Comparison of ENCODE assay signal across 8 cellular contexts in the genomic region with DNA sequence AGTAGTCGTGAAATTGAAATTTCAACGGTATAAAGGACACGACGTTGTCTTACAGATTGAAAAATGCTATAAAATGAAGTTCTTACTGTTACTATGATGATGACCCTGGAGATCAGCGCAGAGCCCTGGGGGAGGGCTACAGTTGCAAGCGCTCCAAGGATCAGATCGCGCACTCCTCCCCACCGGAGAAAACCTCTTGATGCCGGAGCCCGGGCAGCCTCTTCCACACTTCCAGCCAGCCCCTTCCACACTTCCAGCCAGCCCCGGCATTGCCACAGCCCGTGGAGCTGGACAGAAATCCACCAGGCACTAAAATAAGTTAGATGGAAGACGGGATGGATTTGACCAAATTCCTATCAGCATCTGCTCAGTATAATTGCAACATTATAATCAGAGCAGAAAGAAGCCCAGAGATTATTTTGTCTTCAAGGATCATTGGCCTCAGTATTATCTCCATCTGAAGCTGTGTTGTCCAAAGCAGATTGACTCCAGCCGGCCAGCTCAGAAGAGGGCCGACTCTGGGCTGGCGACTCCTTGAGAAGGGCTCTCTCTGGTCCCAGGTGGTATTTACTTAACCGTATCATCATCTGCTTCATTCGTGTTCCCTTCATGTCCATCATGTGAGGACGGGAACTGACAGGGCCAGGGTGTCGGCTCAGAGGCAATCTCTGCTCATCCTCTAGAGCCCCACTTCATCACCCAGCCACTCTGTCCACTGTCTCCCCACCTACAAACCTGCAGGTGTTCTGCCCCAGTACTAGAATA. TPM values are rescaled to one million over a fixed set of nuclear protein-coding genes. Genes with fewer than 3 reads are reported as not detected.
DNase-seq lines count a peak whose midpoint lies in the region; ATAC-seq and TF ChIP-seq lines count a peak whose summit lies in the region.

No MANE protein-coding gene starts in this region.

- H3K27me3 ChIP-seq in H9 (ENCODE audit: insufficient read depth, low read length) (peaks cover 16% of the 10 kb centered on the region; the same call in 1 of the 2 replicates), SU-DHL-6 (ENCODE audit: low read length) (no peaks in the 10 kb centered on the region)

- no peak overlapping the region for H3K4ac ChIP-seq in H9 (ENCODE audit: low read depth, low read length)

- H3T11ph ChIP-seq in H9 (ENCODE audit: low read length): no peak overlapping the region

- no peaks in the 10 kb centered on the region for H3K36me3 Mint-ChIP-seq in H9 (ENCODE audit: insufficient read depth in 1 of 3, low read depth in 3 of 3)

- H3K4me3 Mint-ChIP-seq in H9: peak overlapping the region; percentile 74 to 88

- H3K27ac ChIP-seq in H9 (ENCODE audit: insufficient read length, low read depth, low read length) (no peak overlapping the region), SU-DHL-6 (ENCODE audit: low read depth, low read length) (no peak overlapping the region)

- WGBS in H9 (ENCODE audit: extremely low coverage, insufficient read length, low lambda C conversion rate): no CpG with 5 or more reads among the region's 21 CpGs

- no peak overlapping the region for H3K56ac ChIP-seq in H9 (ENCODE audit: insufficient read length, low read depth, low read length)

- H2AFZ ChIP-seq in H9 (ENCODE audit: low read length): no peak overlapping the region
- H2AFZ ChIP-seq in SU-DHL-6 (ENCODE audit: low read depth, low read length, severe bottlenecking): no peak overlapping the region

- no peak overlapping the region for H3K9ac ChIP-seq in H9 (ENCODE audit: extremely low read depth, insufficient read length, low read length)
- H3K9ac ChIP-seq in SU-DHL-6 (ENCODE audit: low read length): no peak overlapping the region

- H3K23ac ChIP-seq in H9 (ENCODE audit: insufficient read length, low read depth, low read length): no peak overlapping the region

- H2BK120ac ChIP-seq in H9 (ENCODE audit: low read depth, low read length, poor library complexity, severe bottlenecking): no peak overlapping the region

- H4K20me1 ChIP-seq in H9 (ENCODE audit: control insufficient read depth, insufficient read depth, insufficient read length) (no peaks in the 10 kb centered on the region), SU-DHL-6 (ENCODE audit: low read depth, low read length) (no peaks in the 10 kb centered on the region)

- no peak for DNase-seq in H9
- no peak for DNase-seq in fibroblast of the aortic adventitia (ENCODE audit: low read depth)
- no peak for DNase-seq in skeletal muscle cell (ENCODE audit: low read depth)
- no peak for DNase-seq in NCI-H1092 treated with DMSO at 0.1 percent for 48 hours (lab: John Stamatoyannopoulos, UW)
- no peak for DNase-seq in kidney glomerular epithelial cell (lab: John Stamatoyannopoulos, UW)

- H2BK20ac ChIP-seq in H9 (ENCODE audit: low read depth, low read length, poor library complexity, severe bottlenecking): no peak overlapping the region

- no peak overlapping the region for H4K5ac ChIP-seq in H9 (ENCODE audit: insufficient read length, low read depth, low read length)

- peaks cover 25 to 32% of the 10 kb centered on the region in 2 experiments for H3K4me1 Mint-ChIP-seq in H9

- no peak overlapping the region for H3K18ac ChIP-seq in H9 (ENCODE audit: insufficient read length, low read depth, low read length)

- no peak overlapping the region for H3K4me3 ChIP-seq in SU-DHL-6 (ENCODE audit: insufficient read depth, low read length, poor library complexity, severe bottlenecking)
- H3K4me3 ChIP-seq in fibroblast of the aortic adventitia (ENCODE audit: low read depth, low read length): peak overlapping the region; percentile 68
- peak overlapping the region; percentile 65 for H3K4me3 ChIP-seq in skeletal muscle cell (ENCODE audit: low read depth, low read length)

- no peaks in the 10 kb centered on the region for H3K36me3 ChIP-seq in SU-DHL-6 (ENCODE audit: low read length)

- H3K14ac ChIP-seq in H9 (ENCODE audit: insufficient read depth, low read length): no peak overlapping the region

- no peak overlapping the region for H2BK12ac ChIP-seq in H9 (ENCODE audit: insufficient read length, low read depth, low read length)

- H3K9me3 ChIP-seq in H9 (ENCODE audit: control insufficient read depth, low read depth, low read length) (no peaks in the 10 kb centered on the region), SU-DHL-6 (ENCODE audit: insufficient read depth, low read length) (no peaks in the 10 kb centered on the region)

- TF ChIP-seq CTCF in H9 (conservative IDR thresholded peaks at IDR 0.05): no peak
- no peak for TF ChIP-seq CTCF in SU-DHL-6 (IDR thresholded peaks at IDR 0.05; ENCODE audit: insufficient read depth, low read length, poor library complexity, severe bottlenecking)
- no peak for TF ChIP-seq CTCF in fibroblast of the aortic adventitia (IDR thresholded peaks at IDR 0.05; ENCODE audit: insufficient read depth, low read length)

- H2BK5ac ChIP-seq in H9 (ENCODE audit: insufficient read length, low read length): no peak overlapping the region

- no peak overlapping the region for H4K91ac ChIP-seq in H9 (ENCODE audit: insufficient read length, low read depth, low read length)

- peak overlapping the region; percentile 100 for H3K4me2 ChIP-seq in H9 (ENCODE audit: insufficient read depth, insufficient read length, low read length)
- H3K4me2 ChIP-seq in SU-DHL-6 (ENCODE audit: low read depth, low read length, poor library complexity, severe bottlenecking): peak overlapping the region; percentile 51

- H2BK15ac ChIP-seq in H9 (ENCODE audit: low read depth, low read length): no peak overlapping the region

- H3F3A ChIP-seq in SU-DHL-6 (ENCODE audit: insufficient read depth): no peaks in the 10 kb centered on the region

- H3K9me3 Mint-ChIP-seq in H9: no peaks in the 10 kb centered on the region

- H3K4me1 ChIP-seq in H9 (ENCODE audit: insufficient read depth, low read length): 0 out of 2 replicates have a peak, but pooled peaks cover 3% of the 10 kb centered on the region

- H4K8ac ChIP-seq in H9 (replicated peaks; ENCODE audit: insufficient read length, low read depth, low read length): no peak overlapping the region

- no peaks in the 10 kb centered on the region for H3K79me2 ChIP-seq in H9 (ENCODE audit: insufficient read depth, low read length)
- no peaks in the 10 kb centered on the region for H3K79me2 ChIP-seq in SU-DHL-6 (ENCODE audit: insufficient read depth, low read length)

- H3K27me3 Mint-ChIP-seq in H9 (ENCODE audit: low read depth): peaks cover 72% of the 10 kb centered on the region

- H3K23me2 ChIP-seq in H9 (ENCODE audit: insufficient read length, low read depth, low read length, poor library complexity, severe bottlenecking): peaks cover 12% of the 10 kb centered on the region

- no peak for ATAC-seq in HG02938 (IDR thresholded peaks at IDR 0.05; ENCODE audit: unreplicated experiment)
- ATAC-seq in activated CD4-positive, CD25-positive, alpha-beta regulatory T cell treated with anti-CD3 and anti-CD28 coated beads, Interleukin-2, amount 50 U/mL, for 24 hours: no peak

- no peaks in the 10 kb centered on the region for H3K9me2 ChIP-seq in SU-DHL-6 (replicated peaks; ENCODE audit: insufficient read depth, low read length)

- no peaks in the 10 kb centered on the region for H3K79me1 ChIP-seq in H9 (ENCODE audit: insufficient read depth, low read depth, low read length, poor library complexity, severe bottlenecking)

- no peak overlapping the region for H2AK5ac ChIP-seq in H9 (ENCODE audit: insufficient read length, low read length)

- no peak overlapping the region for H3K27ac Mint-ChIP-seq in H9

RNA-seq across cellular contexts. Expression of a gene that starts 0.8 kb away (rescaled TPM):
- total RNA-seq in H9 (2021) (41.6 and 50.2 TPM in 2 replicates), fibroblast of the aortic adventitia (ENCODE audit: low replicate concordance) (18.8 and 20.5 TPM in 2 replicates)

RNA-seq across cellular contexts. Expression of a gene that starts 52.7 kb away (rescaled TPM):
- total RNA-seq in H9 (2021): 35.4 and 37.0 TPM in 2 replicates
- 26.1 and 41.7 TPM in 2 replicates for total RNA-seq in fibroblast of the aortic adventitia (ENCODE audit: low replicate concordance)
